Comparison of ENCODE assay signal across 8 cellular contexts in genomic region chr6:22828179-22829062, GRCh38.
A peak's percentile ranks its signal among the peaks of the same experiment; 100 is the strongest.
DNase-seq lines count a peak whose midpoint lies in the region; ATAC-seq and TF ChIP-seq lines count a peak whose summit lies in the region.

No MANE protein-coding gene starts in this region.

- peak overlapping the region; percentile 75 for H3K27ac ChIP-seq in AG04450 (ENCODE audit: low read depth, low read length)
- no peak overlapping the region for H3K27ac ChIP-seq in HCT116 (ENCODE audit: low read depth, low read length)
- no peak overlapping the region for H3K27ac ChIP-seq in Peyer's patch
- H3K27ac ChIP-seq in esophagus squamous epithelium = peak overlapping the region in 2 of 4 donors; percentile 2 to 31
- peak overlapping the region; percentile 90 for H3K27ac ChIP-seq in osteoblast (ENCODE audit: low read depth, low read length)

- H3K36me3 ChIP-seq in HCT116 (ENCODE audit: control insufficient read depth in 1 of 2, insufficient read depth in 2 of 2, low read length in 2 of 2) (no peaks in the 10 kb centered on the region), Peyer's patch (no peaks in the 10 kb centered on the region), esophagus squamous epithelium (no peaks in the 10 kb centered on the region), osteoblast (ENCODE audit: insufficient read depth, low read length) (no peaks in the 10 kb centered on the region)

- no TSS peak for BruUV-seq in HCT116 (replicated peaks; lab: Mats Ljungman, UMichigan)

- peak; percentile 45; the same call in 1 of the 2 replicates for TF ChIP-seq RAD21 in HCT116 (IDR thresholded peaks at IDR 0.05; ENCODE audit: low read depth)

- peak overlapping the region; percentile 43; the same call in 1 of the 2 replicates for H3K4me2 ChIP-seq in HCT116 (ENCODE audit: low read length)
- peak overlapping the region; percentile 69 for H3K4me2 ChIP-seq in osteoblast (ENCODE audit: insufficient read depth, low read length)

- H3K9me2 ChIP-seq in HCT116 (ENCODE audit: insufficient read depth) = no peaks in the 10 kb centered on the region

- no peaks in the 10 kb centered on the region for H3K79me2 ChIP-seq in HCT116 (ENCODE audit: insufficient read depth, low read length)
- no peaks in the 10 kb centered on the region for H3K79me2 ChIP-seq in osteoblast (ENCODE audit: insufficient read depth, low read length)

- no peaks in the 10 kb centered on the region for H3K9me3 ChIP-seq in AG04450 (ENCODE audit: control insufficient read depth, insufficient read depth, low read length)
- H3K9me3 ChIP-seq in HCT116 (ENCODE audit: control insufficient read depth in 1 of 2, insufficient read depth in 1 of 2, low read depth in 1 of 2, low read length in 2 of 2) = no peaks in the 10 kb centered on the region
- no peaks in the 10 kb centered on the region for H3K9me3 ChIP-seq in Peyer's patch
- no peaks in the 10 kb centered on the region for H3K9me3 ChIP-seq in esophagus squamous epithelium
- H3K9me3 ChIP-seq in osteoblast (ENCODE audit: low read depth, low read length) = no peaks in the 10 kb centered on the region

- peak; percentile 80 for DNase-seq in AG04450 (ENCODE audit: low read depth, low spot score)
- DNase-seq in HCT116 (ENCODE audit: low read depth, low spot score) = peak; percentile 53
- DNase-seq in Peyer's patch = no peak
- no peak for DNase-seq in esophagus squamous epithelium (lab: John Stamatoyannopoulos, UW)
- peak; percentile 93 for DNase-seq in osteoblast (ENCODE audit: insufficient read length, low spot score, missing footprints)
- DNase-seq in T-cell = no peak

- WGBS in esophagus squamous epithelium, 2 donors = 39 to 48% methylated on average over 13 of the region's 13 CpGs

- intact Hi-C loops in HCT116 (cut with micrococcal nuclease) = loop anchor here (5.0 kb wide), 1 partner anchor 1241 kb away; no protein-coding TSS in a partner anchor
- intact Hi-C loops in esophagus squamous epithelium (cut with DNase I) = no loop called here

- no peak overlapping the region for H3K4me3 Mint-ChIP-seq in T-cell

- ATAC-seq in HCT116 (peak; percentile 75), HG03045 (IDR thresholded peaks at IDR 0.05; ENCODE audit: unreplicated experiment) (no peak), T-cell (replicated peaks in 1 of 4) (no peak), GM21390 (IDR thresholded peaks at IDR 0.05; ENCODE audit: unreplicated experiment) (no peak)

- no peaks in the 10 kb centered on the region for H3K9me3 Mint-ChIP-seq in T-cell

- TF ChIP-seq CTCF in AG04450 (IDR thresholded peaks at IDR 0.05; ENCODE audit: low read depth, low read length) (peak; percentile 62), HCT116 (IDR thresholded peaks at IDR 0.05 in 2 of 3, conservative IDR thresholded peaks at IDR 0.05 in 1 of 3; ENCODE audit: borderline replicate concordance in 1 of 3, insufficient read depth in 1 of 3, low read depth in 2 of 3, low read length in 2 of 3) (peak; percentile 21 to 59 (median 58); a peak in 5 of 6 replicates), Peyer's patch (IDR thresholded peaks at IDR 0.05) (peak in 4 of 6 experiments; percentile 5 to 45 (median 32)), esophagus squamous epithelium (IDR thresholded peaks at IDR 0.05) (peak in 4 of 6 experiments; percentile 17 to 46 (median 22)), osteoblast (IDR thresholded peaks at IDR 0.05; ENCODE audit: extremely low read depth, low read depth, low read length) (peak; percentile 55)

- H2AFZ ChIP-seq in HCT116 (ENCODE audit: low read depth, low read length, poor library complexity, severe bottlenecking) (no peak overlapping the region), osteoblast (ENCODE audit: low read length) (peak overlapping the region; percentile 13)

- POLR2A ChIA-PET in AG04450 (lab: Yijun Ruan, JAX) (no interaction called here), HCT116 (lab: Charles Lee) (no interaction called here), T-cell (lab: Charles Lee) (no interaction called here)

- H3K4me3 ChIP-seq in AG04450 (ENCODE audit: low read depth, low read length) = peak overlapping the region; percentile 8; the same call in 1 of the 2 replicates
- H3K4me3 ChIP-seq in HCT116 (replicated peaks in 1 of 2; ENCODE audit: low read depth in 1 of 2, low read length in 2 of 2) = no peak overlapping the region
- H3K4me3 ChIP-seq in Peyer's patch = no peak overlapping the region
- peak overlapping the region in 1 of 4 donors; percentile 16 for H3K4me3 ChIP-seq in esophagus squamous epithelium
- H3K4me3 ChIP-seq in osteoblast (ENCODE audit: insufficient read depth, low read length) = peak overlapping the region; percentile 40

- H3K4me1 ChIP-seq in HCT116 (ENCODE audit: control insufficient read depth in 1 of 2, insufficient read depth in 2 of 2, low read length in 2 of 2) (peaks cover 0 to 7% of the 10 kb centered on the region in 2 experiments; a peak in 2 of 4 replicates), Peyer's patch (no peaks in the 10 kb centered on the region), esophagus squamous epithelium (peaks cover 0 to 17% (median 6%) of the 10 kb centered on the region in 3 donors), osteoblast (ENCODE audit: insufficient read depth, low read length) (peaks cover 11% of the 10 kb centered on the region)

- no peak overlapping the region for H3K9ac ChIP-seq in HCT116 (ENCODE audit: low read length)

- H4K20me1 ChIP-seq in HCT116 (ENCODE audit: insufficient read depth) (no peaks in the 10 kb centered on the region), osteoblast (ENCODE audit: insufficient read depth, low read length) (no peaks in the 10 kb centered on the region)

- no peaks in the 10 kb centered on the region for H3K27me3 Mint-ChIP-seq in T-cell

- TF ChIP-seq POLR2A in HCT116 (IDR thresholded peaks at IDR 0.05; ENCODE audit: borderline replicate concordance, extremely low read depth, insufficient read depth, insufficient read length) (no peak), Peyer's patch (IDR thresholded peaks at IDR 0.05) (no peak), esophagus squamous epithelium (IDR thresholded peaks at IDR 0.05) (no peak)

- H3K4me1 Mint-ChIP-seq in T-cell = no peaks in the 10 kb centered on the region

- no peaks in the 10 kb centered on the region for H3K27me3 ChIP-seq in AG04450 (ENCODE audit: control insufficient read depth, insufficient read depth, low read length)
- no peaks in the 10 kb centered on the region for H3K27me3 ChIP-seq in HCT116 (ENCODE audit: insufficient read depth, low read length)
- no peaks in the 10 kb centered on the region for H3K27me3 ChIP-seq in Peyer's patch
- H3K27me3 ChIP-seq in esophagus squamous epithelium = no peaks in the 10 kb centered on the region
- H3K27me3 ChIP-seq in osteoblast (ENCODE audit: insufficient read depth, low read length) = no peaks in the 10 kb centered on the region

- no peaks in the 10 kb centered on the region for H3K36me3 Mint-ChIP-seq in T-cell

- RAD21 ChIA-PET in HCT116 (lab: Charles Lee; ENCODE audit: low non-redundant PET in 1 of 2, low total read pairs in 2 of 2, uncharacterized antibody in 2 of 2, unreplicated experiment in 2 of 2) = no interaction called here

- H3K27ac Mint-ChIP-seq in T-cell = no peak overlapping the region

- CTCF ChIA-PET in AG04450 (lab: Charles Lee) = interaction anchor here (0.6 kb wide), 1 partner anchor 849 kb away, joined by 3 read pairs; no protein-coding TSS in a partner anchor
- CTCF ChIA-PET in HCT116 (lab: Charles Lee) = no interaction called here
- CTCF ChIA-PET in T-cell (lab: Charles Lee) = no interaction called here

TF ChIP-seq in HCT116, 20 proteins besides CTCF, POLR2A, EP300 and RAD21:
- no peak; the same call in 1 of the 2 replicates for TF ChIP-seq MAX (IDR thresholded peaks at IDR 0.05)
- TF ChIP-seq JUND (IDR thresholded peaks at IDR 0.05) = no peak
- no peak for TF ChIP-seq EZH2 (IDR thresholded peaks at IDR 0.05)
- no peak for TF ChIP-seq SRF (IDR thresholded peaks at IDR 0.05; ENCODE audit: low read depth)
- TF ChIP-seq ZNF274 (IDR thresholded peaks at IDR 0.05; ENCODE audit: low read depth, low read length) = no peak
- TF ChIP-seq FOSL1 (IDR thresholded peaks at IDR 0.05; ENCODE audit: low read depth) = peak; percentile 39
- no peak for TF ChIP-seq CBX3 (IDR thresholded peaks at IDR 0.05; ENCODE audit: low read depth)
- TF ChIP-seq REST (IDR thresholded peaks at IDR 0.05; ENCODE audit: low read depth) = no peak

Comparison
In these comparisons a context has a peak if more than half of its experiments do, and no peak if none do; other contexts are left out.
1. DNase-seq: peak in AG04450 (single experiment), HCT116 (single experiment) and osteoblast (single experiment); none in Peyer's patch (0 of 3), esophagus squamous epithelium (single experiment) and T-cell (0 of 34).
2. H3K27ac ChIP-seq: peak in AG04450 (single experiment) and osteoblast (single experiment); none in HCT116 (single experiment) and Peyer's patch (0 of 4).
3. H3K4me3 ChIP-seq: peak in AG04450 (single experiment) and osteoblast (single experiment); none in HCT116 (0 of 2) and Peyer's patch (0 of 4).
4. Peak in every context shown above with its lines, with median percentiles within 50 percentile points of each other: CTCF ChIP-seq.